Comparison of ENCODE assay signal across 20 cellular contexts in genomic region chr5:151622367-151623097, GRCh38. TPM values are rescaled to one million over a fixed set of nuclear protein-coding genes. Genes with fewer than 3 reads are reported as not detected.
DNase-seq lines count a peak whose midpoint lies in the region; ATAC-seq, FAIRE-seq and TF ChIP-seq lines count a peak whose summit lies in the region.
"Had no signal": no experiment of that assay in that cellular context is flagged by ENCODE, and none has a peak within 500 bp of the region (broad histone marks: within the 10 kb centered on the region; RNA-seq: fewer than 3 reads in every experiment).

No MANE protein-coding gene starts in this region.

- peak; percentile 52 for DNase-seq in left ventricle myocardium superior
- DNase-seq in cardiac septum (ENCODE audit: low spot score): no peak
- DNase-seq in NCI-H2227 (lab: John Stamatoyannopoulos, UW; ENCODE audit: unreplicated experiment): peak; percentile 25
- DNase-seq in epithelial cell of esophagus (ENCODE audit: low read depth): peak; percentile 78
- DNase-seq in urothelium cell line (ENCODE audit: low spot score): no peak
- no peak for DNase-seq in stimulated activated effector memory CD8-positive, alpha-beta T cell treated with anti-CD3 and anti-CD28 coated beads, Interleukin-12 subunit alpha, Interleukin-12 subunit beta, amount 100 ng/mL, for 72 hours (ENCODE audit: low spot score in 2 of 2)
- no peak for DNase-seq in thyroid gland
- DNase-seq: activated CD4-positive, CD25-positive, alpha-beta regulatory T cell treated with anti-CD3 and anti-CD28 coated beads, Interleukin-2, amount 50 U/mL, for 72 hours; aorta; CD8-positive, alpha-beta memory T cell; H7; mesendoderm; NCI-H2171 treated with DMSO at 0.1 percent for 48 hours; nephron progenitor cell; SHP77; stomach had no signal

- H3K9me3 Mint-ChIP-seq in stimulated activated effector memory CD8-positive, alpha-beta T cell treated with anti-CD3 and anti-CD28 coated beads, Interleukin-12 subunit alpha, Interleukin-12 subunit beta, amount 100 ng/mL, for 72 hours: no peaks in the 10 kb centered on the region
- H3K9me3 Mint-ChIP-seq: CD8-positive, alpha-beta memory T cell; nephron progenitor cell had no signal

- H3K9me3 ChIP-seq in thyroid gland: no peaks in the 10 kb centered on the region
- H3K9me3 ChIP-seq: stomach had no signal

- intact Hi-C loops in left ventricle myocardium superior (cut with micrococcal nuclease): no loop called here
- intact Hi-C loops in cardiac septum (cut with DNase I): no loop called here
- intact Hi-C loops in thyroid gland (cut with DNase I): no loop called here

- no peaks in the 10 kb centered on the region for H3K36me3 Mint-ChIP-seq in stimulated activated effector memory CD8-positive, alpha-beta T cell treated with anti-CD3 and anti-CD28 coated beads, Interleukin-12 subunit alpha, Interleukin-12 subunit beta, amount 100 ng/mL, for 72 hours
- H3K36me3 Mint-ChIP-seq: CD8-positive, alpha-beta memory T cell had no signal

- TF ChIP-seq CTCF in epithelial cell of esophagus (IDR thresholded peaks at IDR 0.05; ENCODE audit: insufficient read depth, low read depth, low read length, missing control alignments) (no peak), thyroid gland (IDR thresholded peaks at IDR 0.05) (no peak)

- peak; percentile 28 for ATAC-seq in left ventricle myocardium superior
- no peak for ATAC-seq in HG03175 (IDR thresholded peaks at IDR 0.05; ENCODE audit: unreplicated experiment)
- ATAC-seq in stimulated activated effector memory CD8-positive, alpha-beta T cell treated with anti-CD3 and anti-CD28 coated beads, Interleukin-12 subunit alpha, Interleukin-12 subunit beta, amount 100 ng/mL, for 72 hours: no peak

- H3K27me3 ChIP-seq in thyroid gland: no peaks in the 10 kb centered on the region

- FAIRE-seq in urothelium cell line (lab: Jason Lieb, UNC): peak; percentile 77
- FAIRE-seq: endothelial cell of umbilical vein had no signal

- no peaks in the 10 kb centered on the region for H3K36me3 ChIP-seq in thyroid gland
- H3K36me3 ChIP-seq: stomach had no signal

- H3K4me1 Mint-ChIP-seq in stimulated activated effector memory CD8-positive, alpha-beta T cell treated with anti-CD3 and anti-CD28 coated beads, Interleukin-12 subunit alpha, Interleukin-12 subunit beta, amount 100 ng/mL, for 72 hours: no peaks in the 10 kb centered on the region
- H3K4me1 Mint-ChIP-seq: CD8-positive, alpha-beta memory T cell had no signal

- H3K27ac ChIP-seq in thyroid gland: no peak overlapping the region
- H3K27ac ChIP-seq: coronary artery, stomach had no signal

- no peaks in the 10 kb centered on the region for H3K4me1 ChIP-seq in thyroid gland
- H3K4me1 ChIP-seq: stomach had no signal

- no peak overlapping the region for H3K4me3 ChIP-seq in epithelial cell of esophagus (ENCODE audit: low read length)
- no peak overlapping the region for H3K4me3 ChIP-seq in thyroid gland (replicated peaks in 1 of 3)
- H3K4me3 ChIP-seq: coronary artery, stomach had no signal

- no peak overlapping the region for H3K27ac Mint-ChIP-seq in stimulated activated effector memory CD8-positive, alpha-beta T cell treated with anti-CD3 and anti-CD28 coated beads, Interleukin-12 subunit alpha, Interleukin-12 subunit beta, amount 100 ng/mL, for 72 hours
- H3K27ac Mint-ChIP-seq: CD8-positive, alpha-beta memory T cell; nephron progenitor cell had no signal

- H3K4me3 Mint-ChIP-seq in stimulated activated effector memory CD8-positive, alpha-beta T cell treated with anti-CD3 and anti-CD28 coated beads, Interleukin-12 subunit alpha, Interleukin-12 subunit beta, amount 100 ng/mL, for 72 hours: no peak overlapping the region
- H3K4me3 Mint-ChIP-seq: CD8-positive, alpha-beta memory T cell; nephron progenitor cell had no signal

- no peak for TF ChIP-seq POLR2A in thyroid gland (IDR thresholded peaks at IDR 0.05)

- WGBS in thyroid gland, 2 donors: 81% methylated on average over 12 of the region's 12 CpGs

RNA-seq across cellular contexts. Expression of gene FAT2, which starts 31.4 kb away (rescaled TPM):
- total RNA-seq in left ventricle myocardium superior (not detected), cardiac septum (0.05 TPM), thyroid gland (under 1 TPM in 3 of 4 donors, not detected in 1; 0.11 to 0.54 (median 0.13) TPM)
- total RNA-seq: CD8-positive, alpha-beta memory T cell; endothelial cell of umbilical vein; T-helper 2 cell treated with Interferon-gamma antibody and Interleukin-4, amounts not matched to agents 100 ng/mL and 5 ng/mL, for 36 hours had no signal

Comparison
In these comparisons a context has a peak if more than half of its experiments do, and no peak if none do; other contexts are left out.
1. DNase-seq: peak in left ventricle myocardium superior (single experiment), NCI-H2227 (single experiment) and epithelial cell of esophagus (single experiment); none in cardiac septum (single experiment), urothelium cell line (single experiment), stimulated activated effector memory CD8-positive, alpha-beta T cell treated with anti-CD3 and anti-CD28 coated beads, Interleukin-12 subunit alpha, Interleukin-12 subunit beta, amount 100 ng/mL, for 72 hours (0 of 2) and thyroid gland (0 of 2).